20 cellular contexts compared by ENCODE assay signal in genomic region chr10:60654813-60655464, GRCh38.
DNase-seq lines count a peak whose midpoint lies in the region; ATAC-seq, FAIRE-seq and TF ChIP-seq lines count a peak whose summit lies in the region.
"Had no signal": no experiment of that assay in that cellular context is flagged by ENCODE, and none has a peak within 500 bp of the region (broad histone marks: within the 10 kb centered on the region; RNA-seq: fewer than 3 reads in every experiment).

No MANE protein-coding gene starts in this region.

- intact Hi-C loops in activated CD4-positive, alpha-beta memory T cell treated with anti-CD3 and anti-CD28 coated beads for 36 hours (cut with micrococcal nuclease): loop anchor here (5.0 kb wide), 1 partner anchor 77 kb away; no protein-coding TSS in a partner anchor

- no peak overlapping the region for H3K27ac Mint-ChIP-seq in activated CD4-positive, alpha-beta memory T cell treated with anti-CD3 and anti-CD28 coated beads for 36 hours
- H3K27ac Mint-ChIP-seq: natural killer cell had no signal

- no peaks in the 10 kb centered on the region for H3F3A ChIP-seq in smooth muscle cell (ENCODE audit: low read depth)

- H3K9me3 Mint-ChIP-seq in activated CD4-positive, alpha-beta memory T cell treated with anti-CD3 and anti-CD28 coated beads for 36 hours: no peaks in the 10 kb centered on the region
- H3K9me3 Mint-ChIP-seq: natural killer cell had no signal

- no peaks in the 10 kb centered on the region for H4K20me1 ChIP-seq in smooth muscle cell (ENCODE audit: low read depth)
- H4K20me1 ChIP-seq: BLaER1 had no signal

- H3K27me3 ChIP-seq in bronchial epithelial cell (ENCODE audit: control insufficient read depth, insufficient read depth, low read length): no peaks in the 10 kb centered on the region
- no peaks in the 10 kb centered on the region for H3K27me3 ChIP-seq in smooth muscle cell (ENCODE audit: low read depth)
- H3K27me3 ChIP-seq: BLaER1, esophagus squamous epithelium, SJCRH30 had no signal

- peaks cover 21% of the 10 kb centered on the region for H3K4me1 Mint-ChIP-seq in activated CD4-positive, alpha-beta memory T cell treated with anti-CD3 and anti-CD28 coated beads for 36 hours (ENCODE audit: low read depth)
- H3K4me1 Mint-ChIP-seq: natural killer cell had no signal

- H3K36me3 Mint-ChIP-seq in activated CD4-positive, alpha-beta memory T cell treated with anti-CD3 and anti-CD28 coated beads for 36 hours: no peaks in the 10 kb centered on the region
- H3K36me3 Mint-ChIP-seq: natural killer cell had no signal

- WGBS in smooth muscle cell (ENCODE audit: low lambda C conversion rate): 22% methylated on average over 4 of the region's 4 CpGs

- H3K4me1 ChIP-seq in smooth muscle cell (ENCODE audit: low read depth): peaks cover 9% of the 10 kb centered on the region
- H3K4me1 ChIP-seq: SJCRH30 had no signal

- no peak overlapping the region for H3K4me3 Mint-ChIP-seq in activated CD4-positive, alpha-beta memory T cell treated with anti-CD3 and anti-CD28 coated beads for 36 hours
- H3K4me3 Mint-ChIP-seq: natural killer cell had no signal

- DNase-seq in HCEC 1CT: peak; percentile 63
- peak; percentile 3 for DNase-seq in NCI-H69 (lab: John Stamatoyannopoulos, UW)
- peak; percentile 98 for DNase-seq in bronchial epithelial cell (ENCODE audit: low read depth)
- no peak for DNase-seq in smooth muscle cell (lab: John Stamatoyannopoulos, UW; ENCODE audit: unreplicated experiment)
- no peak for DNase-seq in activated CD4-positive, alpha-beta memory T cell treated with anti-CD3 and anti-CD28 coated beads for 36 hours
- DNase-seq in cortex of kidney (lab: John Stamatoyannopoulos, UW): no peak
- DNase-seq: esophagus squamous epithelium; hippocampal formation; natural killer cell; NCI-H1048; NCI-H2029 treated with DMSO at 0.1 percent for 48 hours; NCI-H526; posterior cingulate gyrus; SJCRH30; small intestine; stimulated activated CD4-positive, alpha-beta T cell treated with anti-CD3 and anti-CD28 coated beads, Interleukin-4, amount 100 ng/mL, for 4 hours; substantia nigra; T-helper 2 cell had no signal

- POLR2A ChIA-PET in activated CD4-positive, alpha-beta memory T cell treated with anti-CD3 and anti-CD28 coated beads for 36 hours (lab: Charles Lee): interaction anchor here (1.2 kb wide), 1 partner anchor 9 kb away, joined by 3 read pairs; no protein-coding TSS in a partner anchor

- FAIRE-seq in bronchial epithelial cell (lab: Jason Lieb, UNC): no peak

- no peak overlapping the region for H3K9ac ChIP-seq in smooth muscle cell (ENCODE audit: low read depth)
- H3K9ac ChIP-seq: BLaER1 had no signal

- peak overlapping the region; percentile 42 for H3K4me2 ChIP-seq in smooth muscle cell
- H3K4me2 ChIP-seq: BLaER1 had no signal

- peaks cover 13% of the 10 kb centered on the region for H3K79me2 ChIP-seq in smooth muscle cell (ENCODE audit: low read depth)

- H3K4me3 ChIP-seq in bronchial epithelial cell (ENCODE audit: low read depth, low read length): no peak overlapping the region
- no peak overlapping the region for H3K4me3 ChIP-seq in smooth muscle cell
- H3K4me3 ChIP-seq: BLaER1, esophagus squamous epithelium, SJCRH30 had no signal

- H2AFZ ChIP-seq in smooth muscle cell (ENCODE audit: low read depth): no peak overlapping the region

- H3K36me3 ChIP-seq in bronchial epithelial cell (ENCODE audit: control insufficient read depth, insufficient read depth, low read length) (no peaks in the 10 kb centered on the region), smooth muscle cell (ENCODE audit: low read depth) (peaks cover 8% of the 10 kb centered on the region)
- H3K36me3 ChIP-seq: BLaER1, esophagus squamous epithelium, SJCRH30 had no signal

- TF ChIP-seq CTCF in bronchial epithelial cell (IDR thresholded peaks at IDR 0.05; ENCODE audit: insufficient read depth, low read length, severe bottlenecking) (no peak), smooth muscle cell (IDR thresholded peaks at IDR 0.05; ENCODE audit: borderline replicate concordance, insufficient read depth, poor library complexity, severe bottlenecking) (no peak)

- no peak for ATAC-seq in HG03159 (IDR thresholded peaks at IDR 0.05; ENCODE audit: unreplicated experiment)
- ATAC-seq: natural killer cell had no signal

- H3K27ac ChIP-seq in smooth muscle cell (ENCODE audit: low read depth): peak overlapping the region; percentile 58
- H3K27ac ChIP-seq: BLaER1, esophagus squamous epithelium, SJCRH30 had no signal

- CTCF ChIA-PET in activated CD4-positive, alpha-beta memory T cell treated with anti-CD3 and anti-CD28 coated beads for 36 hours (lab: Charles Lee): interaction anchor here (0.6 to 1.3 kb wide), 3 partner anchors 9 to 744 kb away, joined by 3 to 5 read pairs (median 4); no protein-coding TSS in a partner anchor

- no peaks in the 10 kb centered on the region for H3K27me3 Mint-ChIP-seq in activated CD4-positive, alpha-beta memory T cell treated with anti-CD3 and anti-CD28 coated beads for 36 hours

- no peaks in the 10 kb centered on the region for H3K9me3 ChIP-seq in smooth muscle cell (replicated peaks; ENCODE audit: low read depth)
- H3K9me3 ChIP-seq: SJCRH30 had no signal

Comparison
In these comparisons a context has a peak if more than half of its experiments do, and no peak if none do; other contexts are left out.
1. DNase-seq: peak in HCEC 1CT (single experiment), NCI-H69 (single experiment) and bronchial epithelial cell (single experiment); none in smooth muscle cell (single experiment), activated CD4-positive, alpha-beta memory T cell treated with anti-CD3 and anti-CD28 coated beads for 36 hours (single experiment) and cortex of kidney (single experiment).